8 cellular contexts compared by ENCODE assay signal in the genomic region with DNA sequence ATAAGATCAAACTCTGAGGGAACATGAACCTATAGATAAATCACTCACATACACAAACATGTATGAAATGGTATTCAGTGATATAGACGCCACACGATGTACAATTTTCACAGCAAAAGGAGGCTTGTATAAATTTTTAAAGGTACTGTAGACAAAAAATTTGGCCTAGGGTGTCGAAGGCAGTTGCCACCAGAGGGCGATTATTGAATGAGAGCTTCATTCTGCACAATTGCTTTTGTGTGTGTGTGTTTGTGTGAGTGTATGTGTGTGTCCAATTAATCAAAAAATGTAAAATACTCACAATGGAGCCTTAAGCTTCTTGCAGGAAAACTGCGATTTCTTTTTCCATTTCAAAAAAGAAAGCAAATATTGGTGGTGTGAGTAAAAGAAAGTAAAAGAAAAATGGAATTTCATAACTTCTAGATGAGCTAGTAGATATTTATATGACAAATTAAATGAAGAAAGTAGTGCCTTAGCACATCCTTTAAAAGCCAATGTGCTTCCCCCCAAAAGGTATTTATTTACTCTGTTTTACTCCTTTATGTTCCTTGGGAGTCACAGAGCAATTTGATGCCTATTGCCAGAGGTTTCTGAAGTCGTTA.
DNase-seq lines count a peak whose midpoint lies in the region; ATAC-seq and TF ChIP-seq lines count a peak whose summit lies in the region.

No MANE protein-coding gene starts in this region.

- H3K9me3 Mint-ChIP-seq in activated naive CD4-positive, alpha-beta T cell treated with anti-CD3 and anti-CD28 coated beads, Interleukin-2, amount 10 ng/mL, durations not matched to agents 7 days and 5 days, result no peaks in the 10 kb centered on the region
- no peaks in the 10 kb centered on the region for H3K9me3 Mint-ChIP-seq in activated T-helper 17 cell treated with anti-CD3 and anti-CD28 coated beads, Interleukin-2, amount 50 U/mL, for 72 hours

- H3K4me1 ChIP-seq in cardiac muscle cell (ENCODE audit: low read depth) (no peaks in the 10 kb centered on the region), transverse colon (peaks cover 0 to 22% (median 10%) of the 10 kb centered on the region in 4 donors)

- H3K36me3 ChIP-seq in cardiac muscle cell (no peaks in the 10 kb centered on the region), transverse colon (no peaks in the 10 kb centered on the region)

- H3K4me3 ChIP-seq in cardiac muscle cell (no peak overlapping the region), epithelial cell of esophagus (ENCODE audit: low read length) (no peak overlapping the region), transverse colon (no peak overlapping the region)

- H3K4me1 Mint-ChIP-seq in activated naive CD4-positive, alpha-beta T cell treated with anti-CD3 and anti-CD28 coated beads, Interleukin-2, amount 10 ng/mL, durations not matched to agents 7 days and 5 days, result no peaks in the 10 kb centered on the region
- no peaks in the 10 kb centered on the region for H3K4me1 Mint-ChIP-seq in activated T-helper 17 cell treated with anti-CD3 and anti-CD28 coated beads, Interleukin-2, amount 50 U/mL, for 72 hours

- no peaks in the 10 kb centered on the region for H3K27me3 Mint-ChIP-seq in activated naive CD4-positive, alpha-beta T cell treated with anti-CD3 and anti-CD28 coated beads, Interleukin-2, amount 10 ng/mL, durations not matched to agents 7 days and 5 days
- peaks cover 8% of the 10 kb centered on the region for H3K27me3 Mint-ChIP-seq in activated T-helper 17 cell treated with anti-CD3 and anti-CD28 coated beads, Interleukin-2, amount 50 U/mL, for 72 hours

- TF ChIP-seq CTCF in cardiac muscle cell (IDR thresholded peaks at IDR 0.05; ENCODE audit: low read depth, low read length), result peak; percentile 32
- peak; percentile 66 for TF ChIP-seq CTCF in epithelial cell of esophagus (IDR thresholded peaks at IDR 0.05; ENCODE audit: insufficient read depth, low read depth, low read length, missing control alignments)
- TF ChIP-seq CTCF in transverse colon (IDR thresholded peaks at IDR 0.05), result peak; percentile 43 to 62 (median 48)

- intact Hi-C loops in left cardiac atrium (cut with DNase I), result no loop called here
- intact Hi-C loops in transverse colon (cut with DNase I; ENCODE audit: low total_unique reads), result no loop called here

- H3K36me3 Mint-ChIP-seq in activated naive CD4-positive, alpha-beta T cell treated with anti-CD3 and anti-CD28 coated beads, Interleukin-2, amount 10 ng/mL, durations not matched to agents 7 days and 5 days, result no peaks in the 10 kb centered on the region
- no peaks in the 10 kb centered on the region for H3K36me3 Mint-ChIP-seq in activated T-helper 17 cell treated with anti-CD3 and anti-CD28 coated beads, Interleukin-2, amount 50 U/mL, for 72 hours (ENCODE audit: low read depth)

- CTCF ChIA-PET in activated naive CD4-positive, alpha-beta T cell treated with anti-CD3 and anti-CD28 coated beads, Interleukin-2, amount 10 ng/mL, durations not matched to agents 7 days and 5 days (lab: Charles Lee), result interaction anchor here (0.9 to 1.1 kb wide), 2 partner anchors 343 to 1082 kb away, joined by 4 read pairs; no protein-coding TSS in a partner anchor

- ATAC-seq in left cardiac atrium, result no peak
- no peak for ATAC-seq in activated T-helper 17 cell treated with anti-CD3 and anti-CD28 coated beads, Interleukin-2, amount 50 U/mL, for 72 hours (replicated peaks)

- in situ Hi-C loops in transverse colon (cut with MboI; ENCODE audit: low pct_ligation_motif_present in 1 of 4, low pct_unique_long_range_greater_than_20kb in 1 of 4, low sequenced_read_pairs in 3 of 4), result no loop called here

- TF ChIP-seq POLR2A in transverse colon (IDR thresholded peaks at IDR 0.05), result no peak

- DNase-seq in cardiac muscle cell (ENCODE audit: low read depth in 1 of 2, low spot score in 1 of 2) (peak; percentile 12 to 46), left cardiac atrium (no peak), NCI-H510A treated with DMSO at 0.1 percent for 48 hours (lab: John Stamatoyannopoulos, UW) (peak; percentile 40), epithelial cell of esophagus (ENCODE audit: low read depth) (peak; percentile 40), transverse colon (peak; percentile 36), cerebellar nuclear complex (lab: John Stamatoyannopoulos, UW) (no peak)
- DNase-seq in activated naive CD4-positive, alpha-beta T cell treated with anti-CD3 and anti-CD28 coated beads, Interleukin-2, amount 10 ng/mL, durations not matched to agents 7 days and 5 days, result no peak

- no peak for TF ChIP-seq EP300 in transverse colon (IDR thresholded peaks at IDR 0.05; ENCODE audit: low read depth)

- peaks cover 6% of the 10 kb centered on the region for H3K27me3 ChIP-seq in cardiac muscle cell
- no peaks in the 10 kb centered on the region for H3K27me3 ChIP-seq in transverse colon

- no peak overlapping the region for H3K4me3 Mint-ChIP-seq in activated naive CD4-positive, alpha-beta T cell treated with anti-CD3 and anti-CD28 coated beads, Interleukin-2, amount 10 ng/mL, durations not matched to agents 7 days and 5 days
- H3K4me3 Mint-ChIP-seq in activated T-helper 17 cell treated with anti-CD3 and anti-CD28 coated beads, Interleukin-2, amount 50 U/mL, for 72 hours, result no peak overlapping the region

- H3K27ac Mint-ChIP-seq in activated naive CD4-positive, alpha-beta T cell treated with anti-CD3 and anti-CD28 coated beads, Interleukin-2, amount 10 ng/mL, durations not matched to agents 7 days and 5 days, result no peak overlapping the region
- H3K27ac Mint-ChIP-seq in activated T-helper 17 cell treated with anti-CD3 and anti-CD28 coated beads, Interleukin-2, amount 50 U/mL, for 72 hours, result no peak overlapping the region

- WGBS in transverse colon (ENCODE audit: low coverage in 1 of 2), 2 donors, result 24 to 44% methylated on average over 4 to 6 of the region's 6 CpGs

- H3K9me3 ChIP-seq in cardiac muscle cell (ENCODE audit: low read depth), result no peaks in the 10 kb centered on the region
- H3K9me3 ChIP-seq in transverse colon, result no peaks in the 10 kb centered on the region

- H3K27ac ChIP-seq in cardiac muscle cell (no peak overlapping the region), transverse colon (peak overlapping the region in 1 of 4 donors; percentile 26)

Comparison
In these comparisons a context has a peak if more than half of its experiments do, and no peak if none do; other contexts are left out.
1. DNase-seq: peak in cardiac muscle cell (2 of 2), NCI-H510A treated with DMSO at 0.1 percent for 48 hours (single experiment), epithelial cell of esophagus (single experiment) and transverse colon (single experiment); none in left cardiac atrium (single experiment), activated naive CD4-positive, alpha-beta T cell treated with anti-CD3 and anti-CD28 coated beads, Interleukin-2, amount 10 ng/mL, durations not matched to agents 7 days and 5 days (single experiment) and cerebellar nuclear complex (0 of 2).
2. Peak in every context shown above with its lines, with median percentiles within 50 percentile points of each other: CTCF ChIP-seq.